Comparison of ENCODE assay signal across 8 cellular contexts in the genomic region with DNA sequence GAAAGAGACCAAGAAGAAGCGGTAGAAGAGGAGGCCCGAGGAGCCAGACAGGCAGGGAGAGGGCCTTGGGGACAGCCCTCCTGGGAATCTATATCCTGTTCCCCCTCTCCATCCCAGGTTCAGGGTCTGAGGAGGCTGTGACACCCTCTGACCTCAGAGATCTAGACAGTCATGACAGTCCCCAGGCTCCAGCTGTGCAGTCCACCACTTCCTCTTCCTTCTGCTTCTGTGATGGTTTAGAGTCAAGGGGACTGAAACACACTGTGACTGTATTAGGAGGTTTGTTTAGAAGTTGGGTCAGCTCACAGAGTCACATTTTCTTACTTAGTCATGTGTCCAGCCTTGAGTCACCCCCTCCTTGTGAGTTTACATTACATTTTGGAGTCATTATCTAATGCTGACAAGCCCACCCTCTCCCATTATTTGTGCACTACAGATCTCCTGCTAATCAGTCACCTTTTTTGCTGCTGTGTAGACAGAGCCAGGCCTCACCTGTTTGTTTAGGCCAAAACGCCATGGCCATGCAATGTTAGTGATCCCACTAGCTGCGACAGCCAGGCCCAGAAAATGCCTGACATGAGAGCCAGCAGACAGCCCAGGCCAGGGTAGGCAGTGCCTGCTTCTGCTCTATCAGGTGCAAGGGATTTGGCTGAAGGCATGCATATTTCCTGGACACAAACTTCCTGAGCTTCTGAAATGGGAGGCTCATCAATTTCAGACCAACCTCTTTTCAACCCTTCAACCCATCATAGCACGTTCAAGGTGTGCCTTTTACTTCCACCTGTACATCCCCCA. TPM values are rescaled to one million over a fixed set of nuclear protein-coding genes. Genes with fewer than 3 reads are reported as not detected.
DNase-seq lines count a peak whose midpoint lies in the region; ATAC-seq lines count a peak whose summit lies in the region.

No MANE protein-coding gene starts in this region.

- H3K79me1 ChIP-seq in neuronal stem cell (ENCODE audit: low read depth, low read length) = peaks cover 3% of the 10 kb centered on the region

- no CpG with 5 or more reads among the region's 5 CpGs for WGBS in neuronal stem cell (ENCODE audit: extremely low coverage in 2 of 2, insufficient read length in 2 of 2, insufficient replicate concordance in 1 of 2), 2 donors

- H3K4me2 ChIP-seq in neuronal stem cell (ENCODE audit: insufficient read depth, low read length, poor library complexity, severe bottlenecking) = no peak overlapping the region

- H3K36me3 ChIP-seq in neuronal stem cell (replicated peaks in 1 of 2; ENCODE audit: control insufficient read depth in 2 of 2, insufficient read depth in 2 of 2, low read length in 2 of 2) = peaks cover 0 to 4% of the 10 kb centered on the region in 2 donors

- intact Hi-C loops in activated T-helper 2 cell treated with anti-CD3 and anti-CD28 coated beads, Interferon-gamma antibody, Interleukin-2, Interleukin-4, amounts not matched to agents 10 μg/mL and 5 μg/mL and 100 μg/mL, durations not matched to agents 14 hours and 24 hours and 36 hours (cut with micrococcal nuclease) = no loop called here
- intact Hi-C loops in posterior cingulate gyrus (cut with DNase I) = no loop called here
- intact Hi-C loops in posterior vena cava (cut with DNase I) = no loop called here

- no peak overlapping the region for H2BK15ac ChIP-seq in neuronal stem cell (ENCODE audit: low read length)

- peak overlapping the region; percentile 4 for H3K27ac Mint-ChIP-seq in activated T-helper 2 cell treated with anti-CD3 and anti-CD28 coated beads, Interferon-gamma antibody, Interleukin-2, Interleukin-4, amounts not matched to agents 10 μg/mL and 5 μg/mL and 100 μg/mL, durations not matched to agents 14 hours and 24 hours and 36 hours

- H2BK5ac ChIP-seq in neuronal stem cell (ENCODE audit: low read length) = no peak overlapping the region

- no peak overlapping the region for H2AFZ ChIP-seq in neuronal stem cell (ENCODE audit: low read length)

- H3K18ac ChIP-seq in neuronal stem cell (ENCODE audit: low read length) = no peak overlapping the region

- H3K27ac ChIP-seq in neuronal stem cell (replicated peaks; ENCODE audit: low read length) = no peak overlapping the region

- no peak overlapping the region for H4K8ac ChIP-seq in neuronal stem cell (ENCODE audit: low read depth, low read length)

- no peak overlapping the region for H3K23ac ChIP-seq in neuronal stem cell (ENCODE audit: low read depth, low read length, poor library complexity)

- no peak overlapping the region for H2AK5ac ChIP-seq in neuronal stem cell (ENCODE audit: low read depth, low read length)

- H3K36me3 Mint-ChIP-seq in activated T-helper 2 cell treated with anti-CD3 and anti-CD28 coated beads, Interferon-gamma antibody, Interleukin-2, Interleukin-4, amounts not matched to agents 10 μg/mL and 5 μg/mL and 100 μg/mL, durations not matched to agents 14 hours and 24 hours and 36 hours (ENCODE audit: low read depth) = peaks cover 45% of the 10 kb centered on the region

- H3K4ac ChIP-seq in neuronal stem cell (ENCODE audit: low read length) = no peak overlapping the region

- H3K9me3 Mint-ChIP-seq in activated T-helper 2 cell treated with anti-CD3 and anti-CD28 coated beads, Interferon-gamma antibody, Interleukin-2, Interleukin-4, amounts not matched to agents 10 μg/mL and 5 μg/mL and 100 μg/mL, durations not matched to agents 14 hours and 24 hours and 36 hours = peaks cover 27% of the 10 kb centered on the region

- H2BK120ac ChIP-seq in neuronal stem cell (ENCODE audit: low read depth, low read length) = no peak overlapping the region

- ATAC-seq in GM19438 (IDR thresholded peaks at IDR 0.05; ENCODE audit: low read depth, unreplicated experiment) (peak; percentile 99), HG03378 (IDR thresholded peaks at IDR 0.05; ENCODE audit: unreplicated experiment) (peak; percentile 99)

- no peak overlapping the region for H3K9ac ChIP-seq in neuronal stem cell (ENCODE audit: low read depth, low read length, poor library complexity)

- H2BK12ac ChIP-seq in neuronal stem cell (ENCODE audit: low read length) = no peak overlapping the region

- H3K4me1 Mint-ChIP-seq in activated T-helper 2 cell treated with anti-CD3 and anti-CD28 coated beads, Interferon-gamma antibody, Interleukin-2, Interleukin-4, amounts not matched to agents 10 μg/mL and 5 μg/mL and 100 μg/mL, durations not matched to agents 14 hours and 24 hours and 36 hours (ENCODE audit: low read depth) = peaks cover 15% of the 10 kb centered on the region

- H3K27me3 Mint-ChIP-seq in activated T-helper 2 cell treated with anti-CD3 and anti-CD28 coated beads, Interferon-gamma antibody, Interleukin-2, Interleukin-4, amounts not matched to agents 10 μg/mL and 5 μg/mL and 100 μg/mL, durations not matched to agents 14 hours and 24 hours and 36 hours (ENCODE audit: low read depth) = no peaks in the 10 kb centered on the region

- no peak overlapping the region for H3K4me3 Mint-ChIP-seq in activated T-helper 2 cell treated with anti-CD3 and anti-CD28 coated beads, Interferon-gamma antibody, Interleukin-2, Interleukin-4, amounts not matched to agents 10 μg/mL and 5 μg/mL and 100 μg/mL, durations not matched to agents 14 hours and 24 hours and 36 hours (ENCODE audit: low read depth)

- no peak overlapping the region for H4K91ac ChIP-seq in neuronal stem cell (ENCODE audit: low read depth, low read length, poor library complexity)

- H3K27me3 ChIP-seq in neuronal stem cell (ENCODE audit: control insufficient read depth in 3 of 3, insufficient read depth in 3 of 3, low read depth in 1 of 3, low read length in 3 of 3) = no peaks in the 10 kb centered on the region

- peaks cover 3 to 16% of the 10 kb centered on the region in 2 donors for H3K9me3 ChIP-seq in neuronal stem cell (replicated peaks in 1 of 2; ENCODE audit: control insufficient read depth in 2 of 2, insufficient read depth in 1 of 2, low read depth in 1 of 2, low read length in 2 of 2)

- no peak overlapping the region for H3K14ac ChIP-seq in neuronal stem cell (ENCODE audit: low read length)

- H3K4me1 ChIP-seq in neuronal stem cell (ENCODE audit: control insufficient read depth in 2 of 2, insufficient read depth in 1 of 2, low read depth in 1 of 2, low read length in 2 of 2) = no peaks in the 10 kb centered on the region

- H3K4me3 ChIP-seq in neuronal stem cell (ENCODE audit: low read length in 2 of 2) = no peak overlapping the region

- DNase-seq in Daoy (ENCODE audit: low read depth) (peak; percentile 6), renal cortical epithelial cell (ENCODE audit: low read depth) (peak; percentile 35), posterior cingulate gyrus (no peak), neuronal stem cell (ENCODE audit: low spot score) (no peak), posterior vena cava (ENCODE audit: low spot score) (no peak)
- no peak for DNase-seq in activated T-helper 2 cell treated with anti-CD3 and anti-CD28 coated beads, Interferon-gamma antibody, Interleukin-2, Interleukin-4, amounts not matched to agents 10 μg/mL and 5 μg/mL and 100 μg/mL, durations not matched to agents 14 hours and 24 hours and 36 hours (ENCODE audit: low spot score)

RNA-seq across cellular contexts. Expression of gene MANBA, which starts 26.0 kb away (rescaled TPM):
- total RNA-seq in Daoy (2014; rRNA removed; shearing (Covaris generic)) = 8.2 and 13.4 TPM in 2 replicates
- 9.4 and 11.3 TPM in 2 replicates for total RNA-seq in activated T-helper 2 cell treated with anti-CD3 and anti-CD28 coated beads, Interferon-gamma antibody, Interleukin-2, Interleukin-4, amounts not matched to agents 10 μg/mL and 5 μg/mL and 100 μg/mL, durations not matched to agents 14 hours and 24 hours and 36 hours
- 29.2 and 36.5 TPM in 2 replicates for total RNA-seq in renal cortical epithelial cell
- polyA plus RNA-seq in neuronal stem cell (2013, experiment 1 of 2) = 20.2 TPM
- polyA plus RNA-seq in neuronal stem cell (2013, experiment 2 of 2) = 20.9 TPM
- 10 to 100 TPM; 16.7 to 24.8 TPM for total RNA-seq in posterior vena cava

Comparison
In these comparisons a context has a peak if more than half of its experiments do, and no peak if none do; other contexts are left out.
1. DNase-seq: peak in Daoy (single experiment) and renal cortical epithelial cell (single experiment); none in activated T-helper 2 cell treated with anti-CD3 and anti-CD28 coated beads, Interferon-gamma antibody, Interleukin-2, Interleukin-4, amounts not matched to agents 10 μg/mL and 5 μg/mL and 100 μg/mL, durations not matched to agents 14 hours and 24 hours and 36 hours (single experiment), posterior cingulate gyrus (0 of 10), neuronal stem cell (single experiment) and posterior vena cava (single experiment).